ENCODE assay signal across 8 cellular contexts in the genomic region with DNA sequence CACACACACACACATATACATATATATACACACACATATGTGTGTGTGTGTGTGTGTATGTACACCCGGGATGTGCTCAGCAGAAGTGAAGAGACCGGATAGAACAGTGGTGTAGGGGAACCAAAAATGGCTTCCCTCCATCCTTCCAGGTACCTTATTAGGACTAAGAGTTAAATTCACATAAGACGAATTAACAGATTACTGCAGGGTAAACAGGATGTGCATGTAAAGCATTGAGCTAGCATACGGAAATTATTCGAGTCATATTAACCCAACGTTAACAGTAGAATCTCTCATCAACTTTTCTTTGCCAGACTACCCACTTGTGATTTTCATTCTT. TPM values are rescaled to one million over a fixed set of nuclear protein-coding genes. Genes with fewer than 3 reads are reported as not detected.
A peak's percentile ranks its signal among the peaks of the same experiment; 100 is the strongest.
DNase-seq lines count a peak whose midpoint lies in the region; ATAC-seq, FAIRE-seq and TF ChIP-seq lines count a peak whose summit lies in the region.

No MANE protein-coding gene starts in this region.

- H3K4me3 Mint-ChIP-seq in natural killer cell treated with Interleukin-12 subunit alpha and Interleukin-12 subunit beta and Interleukin-15 and Interleukin-18, amount 100 ng/mL, for 72 hours = no peak overlapping the region

- H3K4me1 ChIP-seq in gastroesophageal sphincter = peaks cover 3 to 35% (median 20%) of the 10 kb centered on the region in 3 donors
- peaks cover 28 to 39% (median 34%) of the 10 kb centered on the region in 4 donors for H3K4me1 ChIP-seq in stomach

- no peaks in the 10 kb centered on the region for H3K27me3 Mint-ChIP-seq in natural killer cell treated with Interleukin-12 subunit alpha and Interleukin-12 subunit beta and Interleukin-15 and Interleukin-18, amount 100 ng/mL, for 72 hours

- no peak overlapping the region for H3K27ac Mint-ChIP-seq in natural killer cell treated with Interleukin-12 subunit alpha and Interleukin-12 subunit beta and Interleukin-15 and Interleukin-18, amount 100 ng/mL, for 72 hours

- TF ChIP-seq CTCF in gastroesophageal sphincter (IDR thresholded peaks at IDR 0.05) (no peak), stomach (IDR thresholded peaks at IDR 0.05) (no peak)

- H3K4me3 ChIP-seq in gastroesophageal sphincter (peak overlapping the region; percentile 86 to 93), stomach (peak overlapping the region; percentile 64 to 85 (median 78))

- TF ChIP-seq POLR2A in gastroesophageal sphincter (IDR thresholded peaks at IDR 0.05) (no peak), stomach (IDR thresholded peaks at IDR 0.05) (no peak)

- no peaks in the 10 kb centered on the region for H3K9me3 Mint-ChIP-seq in natural killer cell treated with Interleukin-12 subunit alpha and Interleukin-12 subunit beta and Interleukin-15 and Interleukin-18, amount 100 ng/mL, for 72 hours

- DNase-seq in NCI-H82 (lab: John Stamatoyannopoulos, UW) (peak; percentile 46), NCI-H82 treated with DMSO at 0.1 percent for 48 hours (lab: John Stamatoyannopoulos, UW; ENCODE audit: unreplicated experiment) (no peak), RKO (ENCODE audit: low spot score) (peak; percentile 66), stomach (no peak), urothelium cell line (ENCODE audit: low spot score) (no peak), NCI-H524 treated with DMSO at 0.1 percent for 48 hours (lab: John Stamatoyannopoulos, UW) (no peak)
- DNase-seq in natural killer cell treated with Interleukin-12 subunit alpha and Interleukin-12 subunit beta and Interleukin-15 and Interleukin-18, amount 100 ng/mL, for 72 hours (ENCODE audit: low spot score) = no peak

- H3K36me3 ChIP-seq in gastroesophageal sphincter (peaks cover 12 to 31% of the 10 kb centered on the region in 2 donors), stomach (peaks cover 27 to 40% (median 30%) of the 10 kb centered on the region in 4 donors)

- TF ChIP-seq EP300 in gastroesophageal sphincter (IDR thresholded peaks at IDR 0.05) = no peak
- no peak for TF ChIP-seq EP300 in stomach (IDR thresholded peaks at IDR 0.05)

- H3K36me3 Mint-ChIP-seq in natural killer cell treated with Interleukin-12 subunit alpha and Interleukin-12 subunit beta and Interleukin-15 and Interleukin-18, amount 100 ng/mL, for 72 hours = peaks cover 37% of the 10 kb centered on the region

- H3K27me3 ChIP-seq in gastroesophageal sphincter = no peaks in the 10 kb centered on the region
- no peaks in the 10 kb centered on the region for H3K27me3 ChIP-seq in stomach

- WGBS in gastroesophageal sphincter (ENCODE audit: low coverage in 1 of 2), 2 donors = 0% methylated on average over 5 to 6 of the region's 6 CpGs
- 0 to 2% (median 1%) methylated on average over 6 of the region's 6 CpGs for WGBS in stomach, 5 donors

- intact Hi-C loops in stomach (cut with DNase I; ENCODE audit: low total_unique reads) = no loop called here

- peaks cover 28 to 36% of the 10 kb centered on the region in 2 donors for H3K4me1 Mint-ChIP-seq in natural killer cell treated with Interleukin-12 subunit alpha and Interleukin-12 subunit beta and Interleukin-15 and Interleukin-18, amount 100 ng/mL, for 72 hours (ENCODE audit: low read depth in 2 of 2)

- no peaks in the 10 kb centered on the region for H3K9me3 ChIP-seq in gastroesophageal sphincter
- H3K9me3 ChIP-seq in stomach = no peaks in the 10 kb centered on the region

- H3K27ac ChIP-seq in gastroesophageal sphincter (peak overlapping the region; percentile 88 to 93 (median 90)), stomach (peak overlapping the region in 4 of 5 donors; percentile 91 to 94 (median 92))

- no peak for ATAC-seq in gastroesophageal sphincter
- ATAC-seq in natural killer cell treated with Interleukin-12 subunit alpha and Interleukin-12 subunit beta and Interleukin-15 and Interleukin-18, amount 100 ng/mL, for 72 hours = no peak

- no peak for FAIRE-seq in urothelium cell line (lab: Jason Lieb, UNC)

RNA-seq across cellular contexts. Expression of a gene that starts 0.7 kb away (rescaled TPM):
- total RNA-seq in gastroesophageal sphincter (10 to 100 TPM; 15.3 to 33.1 (median 22.4) TPM), stomach (10 to 100 TPM in 4 of 5 donors, 1 to 10 TPM in 1; 9.3 to 86.2 (median 23.9) TPM)
- polyA plus RNA-seq in stomach = 10 to 100 TPM in 1 of 3 donors, 1 to 10 TPM in 2; 7.1 to 12.8 (median 8.7) TPM
- total RNA-seq in natural killer cell treated with Interleukin-12 subunit alpha and Interleukin-12 subunit beta and Interleukin-15 and Interleukin-18, amount 100 ng/mL, for 72 hours = 10 to 100 TPM; 39.6 to 40.1 TPM

RNA-seq across cellular contexts. Expression of a gene that starts 1.1 kb away (rescaled TPM):
- total RNA-seq in gastroesophageal sphincter (1 to 10 TPM in 3 of 4 donors, under 1 TPM in 1; 0.54 to 2.5 (median 1.6) TPM), stomach (10 to 100 TPM in 2 of 5 donors, 1 to 10 TPM in 2, under 1 TPM in 1; 0.45 to 27.7 (median 7.0) TPM)
- polyA plus RNA-seq in stomach = 1 to 10 TPM; 5.1 to 8.3 (median 6.7) TPM
- 10 to 100 TPM; 45.1 to 80.8 TPM for total RNA-seq in natural killer cell treated with Interleukin-12 subunit alpha and Interleukin-12 subunit beta and Interleukin-15 and Interleukin-18, amount 100 ng/mL, for 72 hours

RNA-seq across cellular contexts. Expression of a gene that starts 19.0 kb away (rescaled TPM):
- total RNA-seq in gastroesophageal sphincter = 1 to 10 TPM; 1.2 to 9.0 (median 4.4) TPM
- 1 to 10 TPM in 3 of 5 donors, under 1 TPM in 1, not detected in 1; 0.45 to 8.2 (median 4.2) TPM for total RNA-seq in stomach
- polyA plus RNA-seq in stomach = 1 to 10 TPM in 1 of 3 donors, under 1 TPM in 2; 0.23 to 1.6 (median 0.76) TPM
- 1 to 10 TPM; 1.3 to 4.1 TPM for total RNA-seq in natural killer cell treated with Interleukin-12 subunit alpha and Interleukin-12 subunit beta and Interleukin-15 and Interleukin-18, amount 100 ng/mL, for 72 hours

RNA-seq across cellular contexts. Expression of a gene that starts 34.3 kb away (rescaled TPM):
- total RNA-seq in gastroesophageal sphincter (10 to 100 TPM; 57.4 to 79.9 (median 59.3) TPM), stomach (10 to 100 TPM; 11.3 to 33.8 (median 26.1) TPM)
- polyA plus RNA-seq in stomach = 10 to 100 TPM; 32.5 to 42.6 (median 32.5) TPM
- total RNA-seq in natural killer cell treated with Interleukin-12 subunit alpha and Interleukin-12 subunit beta and Interleukin-15 and Interleukin-18, amount 100 ng/mL, for 72 hours = 1 to 10 TPM; 1.8 to 3.0 TPM

Comparison
In these comparisons a context has a peak if more than half of its experiments do, and no peak if none do; other contexts are left out.
1. DNase-seq: peak in NCI-H82 (single experiment) and RKO (single experiment); none in NCI-H82 treated with DMSO at 0.1 percent for 48 hours (single experiment), stomach (single experiment), natural killer cell treated with Interleukin-12 subunit alpha and Interleukin-12 subunit beta and Interleukin-15 and Interleukin-18, amount 100 ng/mL, for 72 hours (single experiment), urothelium cell line (single experiment) and NCI-H524 treated with DMSO at 0.1 percent for 48 hours (single experiment).